Comparison of ENCODE assay signal across 27 cellular contexts in genomic region chr9:121636978-121637377, GRCh38. TPM values are rescaled to one million over a fixed set of nuclear protein-coding genes. Genes with fewer than 3 reads are reported as not detected.
DNase-seq lines count a peak whose midpoint lies in the region; ATAC-seq and TF ChIP-seq lines count a peak whose summit lies in the region.
"Had no signal": no experiment of that assay in that cellular context is flagged by ENCODE, and none has a peak within 500 bp of the region (broad histone marks: within the 10 kb centered on the region; RNA-seq: fewer than 3 reads in every experiment).

No MANE protein-coding gene starts in this region.

- peaks cover 76% of the 10 kb centered on the region for H3K4me1 ChIP-seq in muscle layer of colon (ENCODE audit: insufficient read depth, low read length)

- no peaks in the 10 kb centered on the region for H3K27me3 Mint-ChIP-seq in CD4-positive, alpha-beta T cell

- POLR2A ChIA-PET in RWPE1 (lab: Yijun Ruan, JAX; ENCODE audit: low non-redundant PET) = no interaction called here
- POLR2A ChIA-PET in CD4-positive, alpha-beta T cell (lab: Charles Lee) = no interaction called here

- TF ChIP-seq CTCF in RWPE1 (conservative IDR thresholded peaks at IDR 0.05; ENCODE audit: low read depth) = no peak
- no peak for TF ChIP-seq CTCF in dorsolateral prefrontal cortex (IDR thresholded peaks at IDR 0.05 in 54 of 56, conservative IDR thresholded peaks at IDR 0.05 in 2 of 56; ENCODE audit: low read depth in 1 of 56, partially characterized antibody in 56 of 56)
- no peak for TF ChIP-seq CTCF in CD4-positive, alpha-beta T cell (IDR thresholded peaks at IDR 0.05)

- no peaks in the 10 kb centered on the region for H3K36me3 Mint-ChIP-seq in CD4-positive, alpha-beta T cell (ENCODE audit: low read depth)

- no peaks in the 10 kb centered on the region for H3K36me3 ChIP-seq in muscle layer of colon (ENCODE audit: insufficient read depth, low read length)
- H3K36me3 ChIP-seq: brain microvascular endothelial cell, lower lobe of right lung, pancreas, spleen, tibial artery had no signal

- H3K9ac ChIP-seq in muscle layer of colon (ENCODE audit: low read length) = no peak overlapping the region

- H3K4me3 Mint-ChIP-seq in CD4-positive, alpha-beta T cell = no peak overlapping the region
- H3K4me3 Mint-ChIP-seq: activated CD4-positive, alpha-beta T cell treated with anti-CD3 and anti-CD28 coated beads for 36 hours; activated CD8-positive, alpha-beta T cell treated with anti-CD3 and anti-CD28 coated beads, Interleukin-2, amount 10 ng/mL, durations not matched to agents 7 days and 5 days; activated T-helper 17 cell treated with anti-CD3 and anti-CD28 coated beads, Interleukin-2, amount 50 U/mL, for 72 hours had no signal

- ATAC-seq in HG03039 (IDR thresholded peaks at IDR 0.05; ENCODE audit: unreplicated experiment) = no peak
- no peak for ATAC-seq in GM21423 (IDR thresholded peaks at IDR 0.05; ENCODE audit: unreplicated experiment)
- no peak for ATAC-seq in CD4-positive, alpha-beta T cell (ENCODE audit: poor library complexity)
- ATAC-seq: activated CD4-positive, alpha-beta T cell treated with anti-CD3 and anti-CD28 coated beads for 36 hours; activated CD8-positive, alpha-beta T cell treated with anti-CD3 and anti-CD28 coated beads, Interleukin-2, amount 10 ng/mL, durations not matched to agents 7 days and 5 days; activated T-helper 17 cell treated with anti-CD3 and anti-CD28 coated beads, Interleukin-2, amount 50 U/mL, for 72 hours; stimulated activated naive CD8-positive, alpha-beta T cell treated with anti-CD3 and anti-CD28 coated beads, Interleukin-15, Interleukin-2, amounts not matched to agents 100 U/mL and 50 U/mL, for 24 hours had no signal

- CTCF ChIA-PET in RWPE1 (lab: Yijun Ruan, JAX) = interaction anchor here (0.5 to 1.8 kb wide), 4 partner anchors 63 to 208 kb away, joined by 3 to 7 read pairs (median 4); no protein-coding TSS in a partner anchor
- CTCF ChIA-PET in CD4-positive, alpha-beta T cell (lab: Charles Lee) = no interaction called here

- no peaks in the 10 kb centered on the region for H3K27me3 ChIP-seq in dorsolateral prefrontal cortex
- no peaks in the 10 kb centered on the region for H3K27me3 ChIP-seq in muscle layer of colon (ENCODE audit: control insufficient read depth in 1 of 2, insufficient read depth in 2 of 2, low read length in 2 of 2)
- H3K27me3 ChIP-seq in CD4-positive, alpha-beta T cell (ENCODE audit: control insufficient read depth, insufficient read depth, low read length) = no peaks in the 10 kb centered on the region
- H3K27me3 ChIP-seq: brain microvascular endothelial cell, pancreas, tibial artery had no signal

- peak overlapping the region; percentile 94 for H3K27ac ChIP-seq in RWPE1
- peak overlapping the region in 58 of 59 donors; percentile 55 to 98 (median 92) for H3K27ac ChIP-seq in dorsolateral prefrontal cortex
- H3K27ac ChIP-seq in muscle layer of colon (ENCODE audit: low read depth, low read length) = peak overlapping the region; percentile 15
- H3K27ac ChIP-seq in temporal lobe (ENCODE audit: low read depth, low read length) = peak overlapping the region; percentile 92
- no peak overlapping the region for H3K27ac ChIP-seq in CD4-positive, alpha-beta T cell (ENCODE audit: low read depth, low read length)
- H3K27ac ChIP-seq: brain microvascular endothelial cell, lower lobe of right lung, spleen had no signal

- H3K9me3 Mint-ChIP-seq in CD4-positive, alpha-beta T cell = no peaks in the 10 kb centered on the region
- H3K9me3 Mint-ChIP-seq: activated T-helper 17 cell treated with anti-CD3 and anti-CD28 coated beads, Interleukin-2, amount 50 U/mL, for 72 hours; neural crest cell had no signal

- H3K4me3 ChIP-seq in dorsolateral prefrontal cortex = no peak overlapping the region
- H3K4me3 ChIP-seq in muscle layer of colon (ENCODE audit: low read depth in 1 of 2, low read length in 2 of 2) = no peak overlapping the region
- H3K4me3 ChIP-seq: lower lobe of right lung, pancreas, spleen, tibial artery had no signal

- H3K27ac Mint-ChIP-seq in CD4-positive, alpha-beta T cell = no peak overlapping the region
- H3K27ac Mint-ChIP-seq: activated CD4-positive, alpha-beta T cell treated with anti-CD3 and anti-CD28 coated beads for 36 hours; activated CD8-positive, alpha-beta T cell treated with anti-CD3 and anti-CD28 coated beads, Interleukin-2, amount 10 ng/mL, durations not matched to agents 7 days and 5 days; activated T-helper 17 cell treated with anti-CD3 and anti-CD28 coated beads, Interleukin-2, amount 50 U/mL, for 72 hours had no signal

- H3K9me3 ChIP-seq in muscle layer of colon (ENCODE audit: low read length) = no peaks in the 10 kb centered on the region
- H3K9me3 ChIP-seq in CD4-positive, alpha-beta T cell (ENCODE audit: control insufficient read depth, low read length) = no peaks in the 10 kb centered on the region
- H3K9me3 ChIP-seq: lower lobe of right lung, pancreas, tibial artery had no signal

- no peak for DNase-seq in RWPE1 (ENCODE audit: low spot score)
- DNase-seq in dorsolateral prefrontal cortex = no peak
- DNase-seq in CD4-positive, alpha-beta T cell = no peak
- DNase-seq: activated CD4-positive, alpha-beta T cell treated with anti-CD3 and anti-CD28 coated beads for 36 hours; activated CD8-positive, alpha-beta T cell treated with anti-CD3 and anti-CD28 coated beads, Interleukin-2, amount 10 ng/mL, durations not matched to agents 7 days and 5 days; activated naive CD4-positive, alpha-beta T cell treated with anti-CD3 and anti-CD28 coated beads, Interleukin-2, amount 50 U/mL, for 16 hours; brain microvascular endothelial cell; effector CD4-positive, alpha-beta T cell; erythroblast; KG1; kidney; lower lobe of right lung; NCI-H1092 treated with DMSO at 0.1 percent for 48 hours; NCI-H187; NCI-H446 treated with DMSO at 0.1 percent for 48 hours; pancreas; spleen; stimulated activated CD4-positive, alpha-beta T cell treated with anti-CD3 and anti-CD28 coated beads, Interleukin-2, amount 100 ng/mL, for 24 hours; stimulated activated naive CD8-positive, alpha-beta T cell treated with anti-CD3 and anti-CD28 coated beads, Interleukin-15, Interleukin-2, amounts not matched to agents 100 U/mL and 50 U/mL, for 24 hours; SW 1271 had no signal

- intact Hi-C loops in dorsolateral prefrontal cortex (cut with DNase I) = loop anchor here (5.0 to 10.0 kb wide), 4 partner anchors 90 to 358 kb away; no protein-coding TSS in a partner anchor
- intact Hi-C loops in CD4-positive, alpha-beta T cell (cut with DNase I, micrococcal nuclease) = no loop called here

- H3K4me1 Mint-ChIP-seq in CD4-positive, alpha-beta T cell (ENCODE audit: low read depth) = no peaks in the 10 kb centered on the region
- H3K4me1 Mint-ChIP-seq: activated T-helper 17 cell treated with anti-CD3 and anti-CD28 coated beads, Interleukin-2, amount 50 U/mL, for 72 hours had no signal

RNA-seq across cellular contexts. Expression of gene DAB2IP, which starts 14.5 kb away (rescaled TPM):
- 100 to 1,000 TPM in 19 of 120 experiments, 10 to 100 TPM in 101; 41.7 to 155 (median 82.0) TPM for total RNA-seq in dorsolateral prefrontal cortex
- 16.5 TPM for total RNA-seq in temporal lobe
- total RNA-seq in CD4-positive, alpha-beta T cell = under 1 TPM in 1 of 2 experiments, not detected in 1; 0.06 TPM

Comparison
In these comparisons a context has a peak if more than half of its experiments do, and no peak if none do; other contexts are left out.
1. RNA of gene DAB2IP, which starts 14.5 kb away (total RNA-seq): 41.7 to 155 TPM in dorsolateral prefrontal cortex and 16.5 TPM in temporal lobe (single experiment); 0.06 TPM in CD4-positive, alpha-beta T cell; every median in the first group is over 10 times any median in the second.
2. intact Hi-C loops: an anchor here in dorsolateral prefrontal cortex (5.0 to 10.0 kb wide); none called in CD4-positive, alpha-beta T cell.